In genomic region chr5:43039115-43039467, GRCh38 we compare ENCODE assay signal across 8 cellular contexts. TPM values are rescaled to one million over a fixed set of nuclear protein-coding genes. Genes with fewer than 3 reads are reported as not detected.
A peak's percentile ranks its signal among the peaks of the same experiment; 100 is the strongest.
DNase-seq lines count a peak whose midpoint lies in the region; ATAC-seq and TF ChIP-seq lines count a peak whose summit lies in the region.

No MANE protein-coding gene starts in this region.

- H3K36me3 Mint-ChIP-seq in nephron progenitor cell (ENCODE audit: low read depth), result no peaks in the 10 kb centered on the region

- peaks cover 29% of the 10 kb centered on the region for H3F3A ChIP-seq in Loucy (ENCODE audit: low read depth)

- TF ChIP-seq CTCF in BE2C (IDR thresholded peaks at IDR 0.05; ENCODE audit: low read depth, low read length) (no peak), Loucy (conservative IDR thresholded peaks at IDR 0.05; ENCODE audit: low read length) (no peak), nephron progenitor cell (IDR thresholded peaks at IDR 0.05) (no peak)

- peaks cover 4% of the 10 kb centered on the region for H3K4me1 ChIP-seq in BE2C
- H3K4me1 ChIP-seq in Loucy (ENCODE audit: insufficient read depth, low read length, poor library complexity, severe bottlenecking), result peaks cover 33% of the 10 kb centered on the region
- peaks cover 26 to 36% of the 10 kb centered on the region in 2 donors for H3K4me1 ChIP-seq in duodenal mucosa (ENCODE audit: control insufficient read depth in 1 of 2, insufficient read depth in 2 of 2, low read length in 2 of 2)

- H3K27me3 ChIP-seq in BE2C (peaks cover 41% of the 10 kb centered on the region), Loucy (ENCODE audit: insufficient read depth, low read length, poor library complexity, severe bottlenecking) (peaks cover 13% of the 10 kb centered on the region), duodenal mucosa (ENCODE audit: control insufficient read depth in 1 of 2, insufficient read depth in 2 of 2, low read length in 2 of 2) (peaks cover 20 to 59% of the 10 kb centered on the region in 2 donors)

- H3K27me3 Mint-ChIP-seq in nephron progenitor cell (ENCODE audit: low read depth, poor library complexity), result peaks cover 94% of the 10 kb centered on the region

- no peaks in the 10 kb centered on the region for H3K9me2 ChIP-seq in Loucy (replicated peaks; ENCODE audit: low read depth, low read length)

- peaks cover 17% of the 10 kb centered on the region for H4K20me1 ChIP-seq in Loucy (ENCODE audit: insufficient read depth, low read length, poor library complexity, severe bottlenecking)

- no peak overlapping the region for H2AFZ ChIP-seq in Loucy (ENCODE audit: low read length)

- peaks cover 49% of the 10 kb centered on the region for H3K4me1 Mint-ChIP-seq in nephron progenitor cell

- no peaks in the 10 kb centered on the region; the same call in 1 of the 2 replicates for H3K9me3 ChIP-seq in BE2C
- H3K9me3 ChIP-seq in Loucy (ENCODE audit: insufficient read depth, low read depth, low read length), result no peaks in the 10 kb centered on the region
- no peaks in the 10 kb centered on the region for H3K9me3 ChIP-seq in duodenal mucosa (ENCODE audit: control insufficient read depth in 1 of 2, low read length in 2 of 2)

- DNase-seq in BE2C (no peak), nephron progenitor cell (no peak), NCI-H1048 (lab: John Stamatoyannopoulos, UW) (no peak), NCI-H146 (lab: John Stamatoyannopoulos, UW) (no peak), H4 (ENCODE audit: low spot score) (no peak)

- H3K36me3 ChIP-seq in BE2C, result no peaks in the 10 kb centered on the region
- H3K36me3 ChIP-seq in Loucy (ENCODE audit: insufficient read depth, low read length), result no peaks in the 10 kb centered on the region
- no peaks in the 10 kb centered on the region for H3K36me3 ChIP-seq in duodenal mucosa (ENCODE audit: control insufficient read depth in 1 of 2, insufficient read depth in 2 of 2, low read length in 2 of 2)

- ATAC-seq in GM19324 (IDR thresholded peaks at IDR 0.05; ENCODE audit: low FRiP score, unreplicated experiment), result no peak

- peaks cover 87% of the 10 kb centered on the region for H3K79me2 ChIP-seq in Loucy (ENCODE audit: insufficient read depth, low read length)

- peak overlapping the region; percentile 87 for H3K4me2 ChIP-seq in Loucy (ENCODE audit: low read depth, low read length, poor library complexity, severe bottlenecking)

- H3K4me3 ChIP-seq in BE2C (ENCODE audit: low read depth, low read length) (peak overlapping the region; percentile 81), Loucy (ENCODE audit: low read length, poor library complexity, severe bottlenecking) (peak overlapping the region; percentile 90), duodenal mucosa (ENCODE audit: low read depth in 1 of 2, low read length in 2 of 2) (peak overlapping the region; percentile 81 to 84)

- peak overlapping the region; percentile 71 for H3K4me3 Mint-ChIP-seq in nephron progenitor cell

- H3K27ac ChIP-seq in duodenal mucosa (ENCODE audit: low read depth, low read length), result peak overlapping the region; percentile 71

- H3K9ac ChIP-seq in Loucy (ENCODE audit: low read depth, low read length, poor library complexity, severe bottlenecking) (peak overlapping the region; percentile 96), duodenal mucosa (ENCODE audit: low read depth in 1 of 2, low read length in 2 of 2) (peak overlapping the region; percentile 53 to 71)

- H3K9me3 Mint-ChIP-seq in nephron progenitor cell, result peaks cover 8% of the 10 kb centered on the region

- no peak overlapping the region for H3K27ac Mint-ChIP-seq in nephron progenitor cell

RNA-seq across cellular contexts. Expression of gene ANXA2R, which starts 1.0 kb away (rescaled TPM):
- 7.1 TPM for polyA plus RNA-seq in BE2C (2012; ENCODE audit: insufficient read depth, insufficient read length, low read depth)
- total RNA-seq in H4 (2014; rRNA removed; shearing (Covaris generic)), result 4.5 TPM in 2 replicates
